In the genomic region with DNA sequence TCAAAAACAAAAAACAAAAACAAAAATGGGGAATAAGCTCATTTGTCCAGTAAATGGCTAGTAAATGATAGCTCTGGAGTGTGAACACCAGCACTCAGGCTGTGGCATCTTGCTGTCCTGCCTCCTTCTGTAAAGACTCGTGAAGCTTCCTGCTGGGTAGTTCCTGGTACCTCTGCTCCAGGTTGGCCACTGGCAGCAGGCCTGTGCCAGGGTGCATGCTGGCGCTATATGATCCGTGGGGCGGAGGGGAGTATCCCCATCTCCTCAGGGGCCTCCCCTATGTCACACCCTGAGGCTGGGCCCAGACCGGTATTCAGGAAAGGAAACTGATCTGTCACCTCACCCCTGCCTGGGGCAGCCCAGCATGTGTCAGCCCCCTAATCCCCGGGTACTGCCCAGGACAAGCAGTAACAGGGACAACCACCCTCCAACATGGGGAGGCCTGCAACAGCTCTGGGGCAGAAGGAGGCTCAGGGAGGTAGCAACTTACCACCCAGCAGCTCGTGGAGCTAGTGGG, we compare ENCODE assay signal across 18 cellular contexts. TPM values are rescaled to one million over a fixed set of nuclear protein-coding genes. Genes with fewer than 3 reads are reported as not detected.
DNase-seq lines count a peak whose midpoint lies in the region; ATAC-seq, FAIRE-seq and TF ChIP-seq lines count a peak whose summit lies in the region.
"Had no signal": no experiment of that assay in that cellular context is flagged by ENCODE, and none has a peak within 500 bp of the region (broad histone marks: within the 10 kb centered on the region; RNA-seq: fewer than 3 reads in every experiment).

No MANE protein-coding gene starts in this region.

- H2BK15ac ChIP-seq in H1 (ENCODE audit: low read length) (no peak overlapping the region), mesendoderm (replicated peaks; ENCODE audit: low read depth) (no peak overlapping the region)

- H3K79me1 ChIP-seq in H1 (ENCODE audit: low read depth, low read length) (peaks cover 18% of the 10 kb centered on the region), mesendoderm (ENCODE audit: low read length) (peaks cover 10% of the 10 kb centered on the region)

- ATAC-seq in HG03457 (IDR thresholded peaks at IDR 0.05; ENCODE audit: unreplicated experiment) (no peak), HG03565 (IDR thresholded peaks at IDR 0.05; ENCODE audit: unreplicated experiment) (no peak), HG03469 (IDR thresholded peaks at IDR 0.05; ENCODE audit: unreplicated experiment) (no peak), GM21529 (IDR thresholded peaks at IDR 0.05; ENCODE audit: unreplicated experiment) (no peak)
- ATAC-seq: PC-3 had no signal

- 90% methylated on average over 7 of the region's 7 CpGs; no CpG with 5 or more reads in 1 of the 2 experiments for WGBS in H1 (ENCODE audit: extremely low coverage in 1 of 2, insufficient coverage in 1 of 2, insufficient read length in 1 of 2, insufficient replicate concordance in 2 of 2, low coverage in 1 of 2, low lambda C conversion rate in 2 of 2, missing lambda C conversion rate in 1 of 2), 2 experiments
- no CpG with 5 or more reads among the region's 7 CpGs for WGBS in mesendoderm (ENCODE audit: extremely low coverage, insufficient coverage, low lambda C conversion rate)

- TF ChIP-seq POLR2A in H1 (IDR thresholded peaks at IDR 0.05; ENCODE audit: control extremely low read depth in 1 of 2, low read depth in 2 of 2, low read length in 2 of 2), result no peak

- TF ChIP-seq RAD21 in H1 (IDR thresholded peaks at IDR 0.05 in 1 of 2, conservative IDR thresholded peaks at IDR 0.05 in 1 of 2; ENCODE audit: low read depth in 2 of 2, low read length in 2 of 2), result no peak

- no peak overlapping the region for H2BK12ac ChIP-seq in H1 (ENCODE audit: low read depth, low read length)

- FAIRE-seq in H1 (lab: Jason Lieb, UNC), result no peak

- H3K4ac ChIP-seq in H1 (replicated peaks; ENCODE audit: insufficient read length, low read depth, low read length), result no peak overlapping the region
- no peak overlapping the region for H3K4ac ChIP-seq in mesendoderm (ENCODE audit: low read depth, low read length)

- CTCF ChIA-PET in HEK293 (lab: Yijun Ruan, JAX), result interaction anchor here (0.6 to 2.1 kb wide), 5 partner anchors 12 to 305 kb away, joined by 3 to 8 read pairs (median 4); no protein-coding TSS in a partner anchor
- CTCF ChIA-PET in H1 (lab: Charles Lee; ENCODE audit: partially characterized antibody), result interaction anchor here (0.6 to 26.3 kb wide), 9 partner anchors 12 to 1593 kb away, joined by 3 to 372 read pairs (median 3); no protein-coding TSS in a partner anchor

- H3K79me2 ChIP-seq in H1 (ENCODE audit: control insufficient read depth in 1 of 2, insufficient read depth in 2 of 2, low read length in 2 of 2) (peaks cover 0 to 56% of the 10 kb centered on the region in 2 experiments; a peak in 3 of 4 replicates), mesendoderm (ENCODE audit: control insufficient read depth, insufficient read depth, low read length) (peaks cover 2% of the 10 kb centered on the region)

- TF ChIP-seq CTCF in HEK293 (tag by site-specific recombination; IDR thresholded peaks at IDR 0.05) (no peak), H1 (IDR thresholded peaks at IDR 0.05; ENCODE audit: control extremely low read depth in 1 of 3, insufficient read depth in 1 of 3, low read depth in 1 of 3, low read length in 3 of 3) (no peak)

- H4K20me1 ChIP-seq in BLaER1, result no peaks in the 10 kb centered on the region
- peaks cover 2 to 18% of the 10 kb centered on the region in 2 experiments for H4K20me1 ChIP-seq in H1 (replicated peaks in 1 of 2; ENCODE audit: control insufficient read depth in 1 of 2, insufficient read depth in 2 of 2, low read length in 2 of 2)

- H3K18ac ChIP-seq in H1 (ENCODE audit: extremely low read depth, low read length), result no peak overlapping the region
- H3K18ac ChIP-seq in mesendoderm (ENCODE audit: low read length), result no peak overlapping the region

- no peak overlapping the region for H2AFZ ChIP-seq in H1 (ENCODE audit: low read length)

- no peak overlapping the region for H4K8ac ChIP-seq in H1 (ENCODE audit: extremely low read depth, insufficient read depth, low read length)
- H4K8ac ChIP-seq in mesendoderm (ENCODE audit: low read depth, low read length), result no peak overlapping the region

- no peak overlapping the region for H3K23ac ChIP-seq in H1 (ENCODE audit: insufficient read length)
- H3K23ac ChIP-seq in mesendoderm (ENCODE audit: low read length), result no peak overlapping the region

- H3K14ac ChIP-seq in H1 (ENCODE audit: insufficient read length), result no peak overlapping the region

- H3K27ac ChIP-seq in BLaER1 (no peak overlapping the region), HEK293 (ENCODE audit: extremely low read depth, low read depth, low read length) (no peak overlapping the region), H1 (ENCODE audit: low read depth, low read length) (no peak overlapping the region), mesendoderm (ENCODE audit: low read depth, low read length) (no peak overlapping the region)
- H3K27ac ChIP-seq: RWPE1, SJCRH30 had no signal

- no peaks in the 10 kb centered on the region for H3K27me3 ChIP-seq in BLaER1
- no peaks in the 10 kb centered on the region for H3K27me3 ChIP-seq in H1 (replicated peaks in 1 of 4; ENCODE audit: control insufficient read depth in 3 of 4, extremely low read depth in 1 of 4, insufficient read depth in 3 of 4, low read length in 3 of 4)
- H3K27me3 ChIP-seq in mesendoderm (ENCODE audit: insufficient read depth, low read length, poor library complexity), result no peaks in the 10 kb centered on the region
- H3K27me3 ChIP-seq: SJCRH30 had no signal

- H3K4me1 ChIP-seq in BLaER1, result peaks cover 63% of the 10 kb centered on the region
- no peaks in the 10 kb centered on the region for H3K4me1 ChIP-seq in HEK293 (ENCODE audit: control insufficient read depth, insufficient read depth, low read length)
- peaks cover 6 to 24% (median 13%) of the 10 kb centered on the region in 4 experiments for H3K4me1 ChIP-seq in H1 (replicated peaks in 1 of 4; ENCODE audit: control insufficient read depth in 3 of 4, insufficient read depth in 4 of 4, low read length in 3 of 4)
- H3K4me1 ChIP-seq in mesendoderm (ENCODE audit: control insufficient read depth, low read depth, low read length), result no peaks in the 10 kb centered on the region

- no peak overlapping the region for H3K4me3 ChIP-seq in BLaER1
- H3K4me3 ChIP-seq in HEK293 (ENCODE audit: low read depth, low read length), result no peak overlapping the region
- no peak overlapping the region for H3K4me3 ChIP-seq in H1 (ENCODE audit: extremely low read depth in 1 of 4, insufficient read depth in 2 of 4, low read depth in 3 of 4, low read length in 4 of 4)
- H3K4me3 ChIP-seq in mesendoderm (ENCODE audit: low read length), result no peak overlapping the region
- H3K4me3 ChIP-seq: SJCRH30 had no signal

- peak overlapping the region; percentile 54 for H4K91ac ChIP-seq in H1 (replicated peaks; ENCODE audit: insufficient read length, low read length)

- POLR2A ChIA-PET in HEK293 (lab: Yijun Ruan, JAX) (no interaction called here), H1 (lab: Charles Lee; ENCODE audit: partially characterized antibody) (interaction anchor here (1.0 to 1.5 kb wide), 4 partner anchors 11 to 36 kb away, joined by 3 read pairs; partner anchors contain the start of gene ALPL)

- H2BK5ac ChIP-seq in H1 (ENCODE audit: low read depth, low read length) (no peak overlapping the region), mesendoderm (ENCODE audit: low read length) (no peak overlapping the region)

- H3K4me2 ChIP-seq in BLaER1 (peak overlapping the region; percentile 91), H1 (ENCODE audit: insufficient read depth in 1 of 2, low read depth in 2 of 2, low read length in 2 of 2) (no peak overlapping the region), mesendoderm (ENCODE audit: low read length) (no peak overlapping the region)

- no peak overlapping the region for H3K56ac ChIP-seq in H1 (replicated peaks; ENCODE audit: insufficient read length, low read depth, low read length)
- H3K56ac ChIP-seq in mesendoderm (ENCODE audit: low read length), result peak overlapping the region; percentile 5

- no peaks in the 10 kb centered on the region for H3K23me2 ChIP-seq in H1 (ENCODE audit: low read depth, low read length)

- H3K36me3 ChIP-seq in BLaER1 (no peaks in the 10 kb centered on the region), HEK293 (ENCODE audit: control insufficient read depth in 2 of 2, insufficient read depth in 1 of 2, low read length in 2 of 2) (no peaks in the 10 kb centered on the region), H1 (ENCODE audit: control insufficient read depth in 2 of 4, insufficient read depth in 4 of 4, low read length in 3 of 4) (no peaks in the 10 kb centered on the region), mesendoderm (ENCODE audit: control insufficient read depth, insufficient read depth, low read length) (no peaks in the 10 kb centered on the region)
- H3K36me3 ChIP-seq: SJCRH30 had no signal

- no peak overlapping the region for H4K5ac ChIP-seq in H1 (ENCODE audit: insufficient read length, low read depth, low read length)
- no peak overlapping the region for H4K5ac ChIP-seq in mesendoderm (ENCODE audit: low read length)

- no peak for TF ChIP-seq EP300 in H1 (IDR thresholded peaks at IDR 0.05; ENCODE audit: borderline replicate concordance in 1 of 2, low read depth in 2 of 2, low read length in 2 of 2)

- no peak for DNase-seq in H1 (ENCODE audit: low read depth in 1 of 2, low spot score in 2 of 2)
- DNase-seq in mesendoderm, result no peak
- DNase-seq: CD4-positive, CD25-positive, alpha-beta regulatory T cell; DMS53; H9; MV-4-11; NCI-H1417; NCI-H187 treated with DMSO at 0.1 percent for 48 hours; NCI-H748 treated with DMSO at 0.1 percent for 48 hours; PC-3; SJCRH30 had no signal

- H2BK120ac ChIP-seq in H1 (replicated peaks; ENCODE audit: low read depth, low read length) (no peak overlapping the region), mesendoderm (ENCODE audit: low read depth, low read length) (no peak overlapping the region)

- H3K9me3 ChIP-seq in BLaER1, result no peaks in the 10 kb centered on the region
- no peaks in the 10 kb centered on the region for H3K9me3 ChIP-seq in HEK293 (ENCODE audit: control insufficient read depth, insufficient read depth, low read depth, low read length)
- H3K9me3 ChIP-seq in H1 (ENCODE audit: insufficient read depth in 2 of 2, low read depth in 1 of 2, low read length in 1 of 2), result no peaks in the 10 kb centered on the region
- H3K9me3 ChIP-seq: SJCRH30 had no signal

- H2BK20ac ChIP-seq in H1 (ENCODE audit: low read length), result no peak overlapping the region

- H2AK5ac ChIP-seq in H1 (ENCODE audit: low read depth, low read length), result no peak overlapping the region
- no peak overlapping the region for H2AK5ac ChIP-seq in mesendoderm (ENCODE audit: low read length)

- H3K9ac ChIP-seq in BLaER1 (no peak overlapping the region), H1 (replicated peaks in 1 of 4; ENCODE audit: extremely low read depth in 1 of 4, low read depth in 3 of 4, low read length in 3 of 4) (no peak overlapping the region), mesendoderm (ENCODE audit: low read length) (no peak overlapping the region)

RNA-seq across cellular contexts. Expression of gene ALPL, which starts 14.1 kb away (rescaled TPM):
- 175 and 178 TPM in 2 replicates for total RNA-seq in H1 (2021; fragmentation: NEBNext Ultra II Directional; extraction: Animal tissue kit (Norgen Biotek cat#: 25700))
- polyA plus RNA-seq in H1 (2011; rRNA removed), result 362 and 487 TPM in 2 replicates
- 189 TPM for polyA plus RNA-seq in H1 (2011; cell fraction: cytosol; rRNA removed)
- polyA plus RNA-seq in H1 (2011; cell fraction: nucleus; rRNA removed), result 238 TPM
- 179 to 258 TPM (median 246 TPM) in 4 replicates for polyA plus RNA-seq in H1 (2012, experiment 1 of 2)
- polyA plus RNA-seq in H1 (2012, experiment 2 of 2), result 250 TPM
- 256 TPM for polyA plus RNA-seq in H1 (2013, experiment 1 of 2)
- 256 TPM for polyA plus RNA-seq in H1 (2013, experiment 2 of 2)
- 155 and 168 TPM in 2 replicates for polyA minus RNA-seq in H1 (2011; rRNA and poly(A)+ RNA removed)
- polyA minus RNA-seq in H1 (2011; cell fraction: cytosol; rRNA and poly(A)+ RNA removed), result 169 TPM
- polyA minus RNA-seq in H1 (2011; cell fraction: nucleus; rRNA and poly(A)+ RNA removed), result 75.5 TPM
- polyA plus RNA-seq in mesendoderm (2013, experiment 1 of 2), result 126 TPM
- 125 TPM for polyA plus RNA-seq in mesendoderm (2013, experiment 2 of 2)
- total RNA-seq: CD4-positive, CD25-positive, alpha-beta regulatory T cell had no signal
- polyA plus RNA-seq: CD4-positive, CD25-positive, alpha-beta regulatory T cell had no signal
